Comparison of ENCODE assay signal across 29 cellular contexts in genomic region chr4:8880851-8881250, GRCh38. TPM values are rescaled to one million over a fixed set of nuclear protein-coding genes. Genes with fewer than 3 reads are reported as not detected.
"Had no signal": no experiment of that assay in that cellular context is flagged by ENCODE, and none has a peak within 500 bp of the region (broad histone marks: within the 10 kb centered on the region; RNA-seq: fewer than 3 reads in every experiment).

No MANE protein-coding gene starts in this region.

- H3K27ac ChIP-seq: stomach, suprapubic skin, testis, thoracic aorta, thyroid gland, tibial artery, tibial nerve, upper lobe of left lung, upper lobe of right lung, uterus, vagina had no signal

- H3K27me3 ChIP-seq: testis, vagina had no signal

- H3K9me3 ChIP-seq: stomach, suprapubic skin, testis, thoracic aorta, thyroid gland, tibial artery, tibial nerve, upper lobe of left lung, upper lobe of right lung, uterus, vagina had no signal

- H3K4me3 ChIP-seq: stomach, suprapubic skin, testis, thoracic aorta, thyroid gland, tibial artery, tibial nerve, upper lobe of left lung, upper lobe of right lung, uterus, vagina had no signal

- FAIRE-seq: urothelium cell line had no signal

- H3K36me3 ChIP-seq: stomach, suprapubic skin, thoracic aorta, thyroid gland, tibial artery, tibial nerve, upper lobe of left lung, upper lobe of right lung, uterus, vagina had no signal

- H3K4me1 ChIP-seq: testis, thyroid gland, upper lobe of left lung, upper lobe of right lung, uterus, vagina had no signal

- ATAC-seq: stimulated activated effector memory CD8-positive, alpha-beta T cell treated with anti-CD3 and anti-CD28 coated beads, Interleukin-12 subunit alpha, Interleukin-12 subunit beta, amount 100 ng/mL, for 72 hours; stimulated activated memory B cell treated with anti-CD40 and anti-IgM and Interleukin-4, amounts not matched to agents 10 μg/mL and 1 μg/mL and 100 μg/mL, for 72 hours; stimulated activated naive B cell treated with anti-CD40 and anti-IgM and Interleukin-4, amounts not matched to agents 10 μg/mL and 1 μg/mL and 100 μg/mL, for 72 hours; stimulated activated naive CD8-positive, alpha-beta T cell treated with anti-CD3 and anti-CD28 coated beads, Interleukin-15, amount 100 ng/mL, for 72 hours; stimulated activated naive CD8-positive, alpha-beta T cell treated with anti-CD3 and anti-CD28 coated beads, Interleukin-15, Interleukin-2, amounts not matched to agents 100 U/mL and 50 U/mL, for 24 hours; upper lobe of right lung had no signal

- DNase-seq: stimulated activated CD4-positive, alpha-beta T cell treated with anti-CD3 and anti-CD28 coated beads, Interleukin-2, amount 100 ng/mL, for 48 hours; stimulated activated CD4-positive, alpha-beta T cell treated with anti-CD3 and anti-CD28 coated beads, Interleukin-4, amount 100 ng/mL, for 1 hour; stimulated activated CD4-positive, alpha-beta T cell treated with anti-CD3 and anti-CD28 coated beads, Interleukin-4, amount 100 ng/mL, for 24 hours; stimulated activated CD4-positive, alpha-beta T cell treated with anti-CD3 and anti-CD28 coated beads, Interleukin-4, amount 100 ng/mL, for 4 hours; stimulated activated CD8-positive, alpha-beta memory T cell treated with anti-CD3 and anti-CD28 coated beads, Interleukin-4, amount 100 ng/mL, for 48 hours; stimulated activated naive B cell treated with anti-CD40 and anti-IgM and Interleukin-4, amounts not matched to agents 10 μg/mL and 1 μg/mL and 100 μg/mL, for 72 hours; stimulated activated naive CD4-positive, alpha-beta T cell; stimulated activated naive CD4-positive, alpha-beta T cell treated with Interleukin-2 at 50 U/mL for 16 hours; stimulated activated naive CD8-positive, alpha-beta T cell treated with anti-CD3 and anti-CD28 coated beads, Interleukin-15, amount 100 ng/mL, for 72 hours; stimulated activated naive CD8-positive, alpha-beta T cell treated with anti-CD3 and anti-CD28 coated beads, Interleukin-15, Interleukin-2, amounts not matched to agents 100 U/mL and 50 U/mL, for 24 hours; stomach; substantia nigra; testis; thyroid gland; tibial artery; trophoblast cell; upper lobe of left lung; upper lobe of right lung; uterus had no signal

RNA-seq across cellular contexts. Expression of gene HMX1, which starts 9.2 kb away (rescaled TPM):
- total RNA-seq: subcutaneous adipose tissue, suprapubic skin, upper lobe of left lung, upper lobe of right lung, ureter, vagina had no signal
- polyA plus RNA-seq: stomach, urinary bladder had no signal
